In the genomic region with DNA sequence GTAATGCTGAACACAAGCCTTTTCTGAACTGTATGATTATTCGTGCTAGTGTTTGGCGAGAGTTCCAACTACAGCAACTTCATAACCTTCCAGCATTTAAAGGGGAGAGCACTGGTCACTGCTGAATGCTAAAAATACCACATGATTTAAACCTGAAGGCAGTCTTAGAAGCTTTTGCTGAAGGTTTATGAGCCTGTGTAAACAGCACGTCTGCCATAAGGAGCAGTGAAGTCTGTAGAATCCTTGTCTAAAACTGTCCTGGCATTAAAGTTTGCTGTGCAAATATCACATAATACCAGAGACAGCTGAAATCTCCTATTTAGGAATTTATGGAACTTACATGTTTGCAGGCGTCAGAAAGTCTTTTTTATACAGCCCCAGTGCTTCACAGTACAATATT, we compare ENCODE assay signal across 14 cellular contexts. TPM values are rescaled to one million over a fixed set of nuclear protein-coding genes. Genes with fewer than 3 reads are reported as not detected.
DNase-seq lines count a peak whose midpoint lies in the region; ATAC-seq and TF ChIP-seq lines count a peak whose summit lies in the region.
"Had no signal": no experiment of that assay in that cellular context is flagged by ENCODE, and none has a peak within 500 bp of the region (broad histone marks: within the 10 kb centered on the region; RNA-seq: fewer than 3 reads in every experiment).

No MANE protein-coding gene starts in this region.

- no peaks in the 10 kb centered on the region for H3K9me3 ChIP-seq in thoracic aorta
- H3K9me3 ChIP-seq: adrenal gland had no signal

- TF ChIP-seq CTCF in thoracic aorta (IDR thresholded peaks at IDR 0.05), result no peak

- H3K4me1 ChIP-seq in thoracic aorta (ENCODE audit: control insufficient read depth in 1 of 2, low read depth in 2 of 2), result peaks cover 9 to 30% of the 10 kb centered on the region in 2 donors

- intact Hi-C loops in left colon (cut with DNase I, micrococcal nuclease), result no loop called here

- peak overlapping the region; percentile 92 for H3K4me3 Mint-ChIP-seq in activated T-cell treated with anti-CD3 and anti-CD28 coated beads, Interleukin-2, amount 50 U/mL, for 24 hours
- H3K4me3 Mint-ChIP-seq in activated T-helper 17 cell treated with anti-CD3 and anti-CD28 coated beads, Interleukin-2, amount 50 U/mL, for 72 hours, result peak overlapping the region; percentile 88

- peak overlapping the region in 1 of 2 donors; percentile 20 for H3K27ac ChIP-seq in thoracic aorta
- H3K27ac ChIP-seq: adrenal gland, PC-9 had no signal

- no peaks in the 10 kb centered on the region for H3K9me3 Mint-ChIP-seq in activated T-cell treated with anti-CD3 and anti-CD28 coated beads, Interleukin-2, amount 50 U/mL, for 24 hours
- H3K9me3 Mint-ChIP-seq in activated T-helper 17 cell treated with anti-CD3 and anti-CD28 coated beads, Interleukin-2, amount 50 U/mL, for 72 hours, result no peaks in the 10 kb centered on the region

- no peaks in the 10 kb centered on the region for H3K36me3 ChIP-seq in thoracic aorta

- H3K4me1 Mint-ChIP-seq in activated T-cell treated with anti-CD3 and anti-CD28 coated beads, Interleukin-2, amount 50 U/mL, for 24 hours (ENCODE audit: low read depth), result peaks cover 89% of the 10 kb centered on the region
- H3K4me1 Mint-ChIP-seq in activated T-helper 17 cell treated with anti-CD3 and anti-CD28 coated beads, Interleukin-2, amount 50 U/mL, for 72 hours, result peaks cover 61% of the 10 kb centered on the region

- H3K36me3 Mint-ChIP-seq in activated T-cell treated with anti-CD3 and anti-CD28 coated beads, Interleukin-2, amount 50 U/mL, for 24 hours (ENCODE audit: low read depth), result peaks cover 98% of the 10 kb centered on the region
- peaks cover 100% of the 10 kb centered on the region for H3K36me3 Mint-ChIP-seq in activated T-helper 17 cell treated with anti-CD3 and anti-CD28 coated beads, Interleukin-2, amount 50 U/mL, for 72 hours (ENCODE audit: low read depth)

- DNase-seq in activated T-cell treated with anti-CD3 and anti-CD28 coated beads, Interleukin-2, amount 50 U/mL, for 24 hours, result no peak
- no peak for DNase-seq in activated T-cell treated with anti-CD3 and anti-CD28 coated beads, Interleukin-2, amount 50 U/mL, for 48 hours
- DNase-seq in left colon, result no peak
- DNase-seq in thoracic aorta (ENCODE audit: low spot score), result no peak
- no peak for DNase-seq in SHP77 (lab: John Stamatoyannopoulos, UW)
- DNase-seq: activated CD4-positive, alpha-beta T cell treated with anti-CD3 and anti-CD28 coated beads, Interleukin-2, amount 50 U/mL, for 4 hours; adrenal gland; hippocampal formation; NCI-H1417; NCI-H345; PC-9 had no signal

- no peak for ATAC-seq in activated T-helper 17 cell treated with anti-CD3 and anti-CD28 coated beads, Interleukin-2, amount 50 U/mL, for 72 hours (replicated peaks)
- peak; percentile 64 for ATAC-seq in left colon
- ATAC-seq in thoracic aorta (ENCODE audit: insufficient number of reproducible peaks, low FRiP score, low read depth), result peak; percentile 40
- no peak for ATAC-seq in HG03521 (IDR thresholded peaks at IDR 0.05; ENCODE audit: unreplicated experiment)
- ATAC-seq in HG03139 (IDR thresholded peaks at IDR 0.05; ENCODE audit: unreplicated experiment), result no peak

- peak overlapping the region; percentile 16 for H3K4me3 ChIP-seq in thoracic aorta
- H3K4me3 ChIP-seq: adrenal gland, PC-9 had no signal

- peak overlapping the region; percentile 92 for H3K27ac Mint-ChIP-seq in activated T-cell treated with anti-CD3 and anti-CD28 coated beads, Interleukin-2, amount 50 U/mL, for 24 hours
- peak overlapping the region; percentile 89 for H3K27ac Mint-ChIP-seq in activated T-helper 17 cell treated with anti-CD3 and anti-CD28 coated beads, Interleukin-2, amount 50 U/mL, for 72 hours

- no peaks in the 10 kb centered on the region for H3K27me3 ChIP-seq in thoracic aorta (replicated peaks; ENCODE audit: insufficient read depth)
- H3K27me3 ChIP-seq: adrenal gland had no signal

- H3K27me3 Mint-ChIP-seq in activated T-cell treated with anti-CD3 and anti-CD28 coated beads, Interleukin-2, amount 50 U/mL, for 24 hours, result no peaks in the 10 kb centered on the region
- H3K27me3 Mint-ChIP-seq in activated T-helper 17 cell treated with anti-CD3 and anti-CD28 coated beads, Interleukin-2, amount 50 U/mL, for 72 hours, result no peaks in the 10 kb centered on the region

RNA-seq across cellular contexts. Expression of a gene that starts 5.9 kb away (rescaled TPM):
- total RNA-seq in activated T-helper 17 cell treated with anti-CD3 and anti-CD28 coated beads, Interleukin-2, amount 50 U/mL, for 72 hours, result 100 to 1,000 TPM; 414 to 494 TPM
- total RNA-seq in left colon, result 10 to 100 TPM; 27.2 to 38.3 TPM
- 10 to 100 TPM; 33.0 to 48.7 TPM for total RNA-seq in thoracic aorta

Comparison
In these comparisons a context has a peak if more than half of its experiments do, and no peak if none do; other contexts are left out.
1. ATAC-seq: peak in left colon (single experiment) and thoracic aorta (single experiment); none in activated T-helper 17 cell treated with anti-CD3 and anti-CD28 coated beads, Interleukin-2, amount 50 U/mL, for 72 hours (single experiment), HG03521 (single experiment) and HG03139 (single experiment).
2. RNA of a gene that starts 5.9 kb away (total RNA-seq): 414 to 494 TPM in activated T-helper 17 cell treated with anti-CD3 and anti-CD28 coated beads, Interleukin-2, amount 50 U/mL, for 72 hours; 33.0 to 48.7 TPM in thoracic aorta and 27.2 to 38.3 TPM in left colon; every median in the first group is over 4 times any median in the second.